ENCODE assay signal across 24 cellular contexts in genomic region chr3:177278016-177278415, GRCh38.
"Had no signal": no experiment of that assay in that cellular context is flagged by ENCODE, and none has a peak within 500 bp of the region (broad histone marks: within the 10 kb centered on the region; RNA-seq: fewer than 3 reads in every experiment).

No MANE protein-coding gene starts in this region.

- H3K27me3 Mint-ChIP-seq: activated CD8-positive, alpha-beta memory T cell treated with anti-CD3 and anti-CD28 coated beads, Interleukin-2, amount 10 ng/mL, durations not matched to agents 7 days and 5 days; activated naive CD8-positive, alpha-beta T cell treated with anti-CD3 and anti-CD28 coated beads for 36 hours; naive thymus-derived CD8-positive, alpha-beta T cell had no signal

- H3K27ac ChIP-seq: adrenal gland, body of pancreas, epithelial cell of prostate, esophagus squamous epithelium, heart right ventricle, right atrium auricular region, testis, transverse colon, WERI-Rb-1 had no signal

- H3K9me3 ChIP-seq: adrenal gland, body of pancreas, esophagus squamous epithelium, right atrium auricular region, testis, transverse colon had no signal

- H3K4me3 ChIP-seq: adrenal gland, body of pancreas, esophagus squamous epithelium, heart right ventricle, right atrium auricular region, testis, transverse colon had no signal

- H3K4me1 ChIP-seq: adrenal gland, body of pancreas, esophagus squamous epithelium, right atrium auricular region, testis had no signal

- H3K27me3 ChIP-seq: adrenal gland, body of pancreas, esophagus squamous epithelium, heart right ventricle, right atrium auricular region, testis, transverse colon had no signal

- H3K9me3 Mint-ChIP-seq: neural crest cell had no signal

- H3K36me3 ChIP-seq: adrenal gland, esophagus squamous epithelium, heart right ventricle, right atrium auricular region, transverse colon, WERI-Rb-1 had no signal

- H3K36me3 Mint-ChIP-seq: naive thymus-derived CD8-positive, alpha-beta T cell had no signal

- DNase-seq: activated CD8-positive, alpha-beta memory T cell treated with anti-CD3 and anti-CD28 coated beads, Interleukin-2, amount 10 ng/mL, durations not matched to agents 7 days and 5 days; activated CD8-positive, alpha-beta T cell treated with anti-CD3 and anti-CD28 coated beads, Interleukin-2, amount 10 ng/mL, durations not matched to agents 7 days and 5 days; activated effector memory CD4-positive, alpha-beta T cell treated with Interleukin-2 at 50 U/mL for 16 hours; activated naive CD4-positive, alpha-beta T cell treated with anti-CD3 and anti-CD28 coated beads for 36 hours; activated naive CD8-positive, alpha-beta T cell treated with anti-CD3 and anti-CD28 coated beads for 36 hours; adrenal gland; aorta; body of pancreas; effector CD8-positive, alpha-beta T cell; esophagus squamous epithelium; foreskin melanocyte; heart right ventricle; naive thymus-derived CD8-positive, alpha-beta T cell; occipital lobe; stimulated activated CD4-positive, alpha-beta T cell treated with anti-CD3 and anti-CD28 coated beads, Interleukin-15, amount 100 ng/mL, for 24 hours; stimulated activated CD4-positive, alpha-beta T cell treated with anti-CD3 and anti-CD28 coated beads, Interleukin-2, amount 100 ng/mL, for 24 hours; stimulated activated naive CD4-positive, alpha-beta T cell treated with Interleukin-2 at 50 U/mL for 16 hours; T-helper 2 cell; testis; transverse colon; WERI-Rb-1 had no signal

- H3K27ac Mint-ChIP-seq: activated CD8-positive, alpha-beta memory T cell treated with anti-CD3 and anti-CD28 coated beads, Interleukin-2, amount 10 ng/mL, durations not matched to agents 7 days and 5 days; activated CD8-positive, alpha-beta T cell treated with anti-CD3 and anti-CD28 coated beads, Interleukin-2, amount 10 ng/mL, durations not matched to agents 7 days and 5 days; activated naive CD4-positive, alpha-beta T cell treated with anti-CD3 and anti-CD28 coated beads for 36 hours; activated naive CD8-positive, alpha-beta T cell treated with anti-CD3 and anti-CD28 coated beads for 36 hours; naive thymus-derived CD8-positive, alpha-beta T cell had no signal

- H3K4me3 Mint-ChIP-seq: activated CD8-positive, alpha-beta memory T cell treated with anti-CD3 and anti-CD28 coated beads, Interleukin-2, amount 10 ng/mL, durations not matched to agents 7 days and 5 days; activated CD8-positive, alpha-beta T cell treated with anti-CD3 and anti-CD28 coated beads, Interleukin-2, amount 10 ng/mL, durations not matched to agents 7 days and 5 days; activated naive CD4-positive, alpha-beta T cell treated with anti-CD3 and anti-CD28 coated beads for 36 hours; activated naive CD8-positive, alpha-beta T cell treated with anti-CD3 and anti-CD28 coated beads for 36 hours; naive thymus-derived CD8-positive, alpha-beta T cell; neural crest cell had no signal

- ATAC-seq: activated CD8-positive, alpha-beta memory T cell treated with anti-CD3 and anti-CD28 coated beads, Interleukin-2, amount 10 ng/mL, durations not matched to agents 7 days and 5 days; activated CD8-positive, alpha-beta T cell treated with anti-CD3 and anti-CD28 coated beads, Interleukin-2, amount 10 ng/mL, durations not matched to agents 7 days and 5 days; body of pancreas; heart right ventricle; naive thymus-derived CD8-positive, alpha-beta T cell had no signal
